37 cellular contexts compared by ENCODE assay signal in genomic region chr21:44695641-44696040, GRCh38. TPM values are rescaled to one million over a fixed set of nuclear protein-coding genes. Genes with fewer than 3 reads are reported as not detected.
"Had no signal": no experiment of that assay in that cellular context is flagged by ENCODE, and none has a peak within 500 bp of the region (broad histone marks: within the 10 kb centered on the region; RNA-seq: fewer than 3 reads in every experiment).

No MANE protein-coding gene starts in this region.

- H3K36me3 Mint-ChIP-seq: stimulated activated memory B cell treated with anti-CD40 and anti-IgM and Interleukin-4, amounts not matched to agents 10 μg/mL and 1 μg/mL and 100 μg/mL, for 72 hours had no signal

- H3K4me1 Mint-ChIP-seq: activated B cell treated with CpG ODN at 0.5 μM for 24 hours; stimulated activated memory B cell treated with anti-CD40 and anti-IgM and Interleukin-4, amounts not matched to agents 10 μg/mL and 1 μg/mL and 100 μg/mL, for 72 hours had no signal

- H3K9me3 ChIP-seq: neutrophil, pancreas, prostate gland had no signal

- H3K27ac Mint-ChIP-seq: activated B cell treated with CpG ODN at 0.5 μM for 24 hours; activated T-cell treated with anti-CD3 and anti-CD28 coated beads, Interleukin-2, amount 50 U/mL, for 72 hours; nephron; stimulated activated memory B cell treated with anti-CD40 and anti-IgM and Interleukin-4, amounts not matched to agents 10 μg/mL and 1 μg/mL and 100 μg/mL, for 72 hours had no signal

- H3K4me2 ChIP-seq: smooth muscle cell had no signal

- ATAC-seq: activated T-cell treated with anti-CD3 and anti-CD28 coated beads, Interleukin-2, amount 50 U/mL, for 72 hours; effector memory CD8-positive, alpha-beta T cell; heart right ventricle; left lung; lower lobe of right lung; pancreas; stimulated activated memory B cell treated with anti-CD40 and anti-IgM and Interleukin-4, amounts not matched to agents 10 μg/mL and 1 μg/mL and 100 μg/mL, for 72 hours had no signal

- H3K4me3 Mint-ChIP-seq: activated B cell treated with CpG ODN at 0.5 μM for 24 hours; activated T-cell treated with anti-CD3 and anti-CD28 coated beads, Interleukin-2, amount 50 U/mL, for 72 hours; nephron; stimulated activated memory B cell treated with anti-CD40 and anti-IgM and Interleukin-4, amounts not matched to agents 10 μg/mL and 1 μg/mL and 100 μg/mL, for 72 hours had no signal

- H3K4me1 ChIP-seq: esophagus squamous epithelium, heart right ventricle, left lung, lower lobe of right lung, pancreas, prostate gland, stomach, tibial artery had no signal

- H3K9me3 Mint-ChIP-seq: effector memory CD8-positive, alpha-beta T cell had no signal

- DNase-seq: activated B cell treated with CpG ODN at 0.5 μM for 24 hours; activated CD4-positive, alpha-beta T cell treated with anti-CD3 and anti-CD28 coated beads, Interleukin-2, amount 50 U/mL, for 4 hours; activated gamma-delta T cell treated with Interleukin-2 at 50 U/mL for 16 hours; activated naive CD4-positive, alpha-beta T cell treated with anti-CD3 and anti-CD28 coated beads, Interleukin-2, amount 50 U/mL, for 16 hours; activated T-cell treated with anti-CD3 and anti-CD28 coated beads for 4 hours; activated T-cell treated with anti-CD3 and anti-CD28 coated beads, Interleukin-2, amount 50 U/mL, for 72 hours; amniotic stem cell; brain microvascular endothelial cell; caudate nucleus; cortex of kidney; effector memory CD8-positive, alpha-beta T cell; esophagus squamous epithelium; foreskin melanocyte; heart right ventricle; kidney glomerular epithelial cell; left lung; lower lobe of right lung; mesenchymal stem cell; pancreas; retina; stimulated activated CD4-positive, alpha-beta T cell treated with anti-CD3 and anti-CD28 coated beads, Interleukin-1b, Interleukin-23, amount 100 ng/mL, for 48 hours; stimulated activated CD4-positive, alpha-beta T cell treated with anti-CD3 and anti-CD28 coated beads, Interleukin-4, amount 100 ng/mL, for 4 hours; stimulated activated CD8-positive, alpha-beta memory T cell treated with anti-CD3 and anti-CD28 coated beads, Interleukin-4, amount 100 ng/mL, for 48 hours; stomach; T-helper 2 cell had no signal

- H3K36me3 ChIP-seq: brain microvascular endothelial cell, esophagus squamous epithelium, heart right ventricle, left lung, lower lobe of right lung, neutrophil, pancreas, prostate gland, stomach, tibial artery had no signal

- H3K27ac ChIP-seq: brain microvascular endothelial cell, esophagus squamous epithelium, heart right ventricle, left lung, lower lobe of right lung, neutrophil, pancreas, prostate gland, stomach, tibial artery had no signal

- H3K4me3 ChIP-seq: esophagus squamous epithelium, heart right ventricle, left lung, lower lobe of right lung, pancreas, prostate gland, smooth muscle cell, stomach, tibial artery had no signal

RNA-seq across cellular contexts. Expression of gene KRTAP10-12, which starts 1.3 kb away (rescaled TPM):
- total RNA-seq: activated B cell treated with CpG ODN at 0.5 μM for 24 hours; activated T-cell treated with anti-CD3 and anti-CD28 coated beads, Interleukin-2, amount 50 U/mL, for 72 hours; astrocyte; chondrocyte; esophagus squamous epithelium; glomerular endothelial cell; heart right ventricle; left lung; lower lobe of right lung; mononuclear cell; myocyte; pancreas; prostate gland; smooth muscle cell; stomach; ureter had no signal

RNA-seq across cellular contexts. Expression of gene KRTAP12-1, which starts 13.7 kb away (rescaled TPM):
- total RNA-seq: activated B cell treated with CpG ODN at 0.5 μM for 24 hours; activated T-cell treated with anti-CD3 and anti-CD28 coated beads, Interleukin-2, amount 50 U/mL, for 72 hours; astrocyte; chondrocyte; esophagus squamous epithelium; glomerular endothelial cell; heart right ventricle; left lung; lower lobe of right lung; mononuclear cell; myocyte; pancreas; prostate gland; smooth muscle cell; ureter had no signal

RNA-seq across cellular contexts. Expression of gene TSPEAR, which starts 15.7 kb away (rescaled TPM):
- total RNA-seq: activated B cell treated with CpG ODN at 0.5 μM for 24 hours; activated T-cell treated with anti-CD3 and anti-CD28 coated beads, Interleukin-2, amount 50 U/mL, for 72 hours; astrocyte; esophagus squamous epithelium; mononuclear cell; myocyte; smooth muscle cell had no signal

RNA-seq across cellular contexts. Expression of gene KRTAP12-2, which starts 28.9 kb away (rescaled TPM):
- total RNA-seq: activated B cell treated with CpG ODN at 0.5 μM for 24 hours; activated T-cell treated with anti-CD3 and anti-CD28 coated beads, Interleukin-2, amount 50 U/mL, for 72 hours; astrocyte; chondrocyte; esophagus squamous epithelium; glomerular endothelial cell; heart right ventricle; left lung; lower lobe of right lung; mononuclear cell; myocyte; pancreas; prostate gland; smooth muscle cell; stomach; ureter had no signal

RNA-seq across cellular contexts. Expression of gene KRTAP12-3, which starts 37.9 kb away (rescaled TPM):
- total RNA-seq: activated B cell treated with CpG ODN at 0.5 μM for 24 hours; activated T-cell treated with anti-CD3 and anti-CD28 coated beads, Interleukin-2, amount 50 U/mL, for 72 hours; astrocyte; chondrocyte; esophagus squamous epithelium; glomerular endothelial cell; heart right ventricle; left lung; lower lobe of right lung; mononuclear cell; myocyte; pancreas; prostate gland; smooth muscle cell; stomach; ureter had no signal
